1 cellular context compared by ENCODE assay signal in the genomic region with DNA sequence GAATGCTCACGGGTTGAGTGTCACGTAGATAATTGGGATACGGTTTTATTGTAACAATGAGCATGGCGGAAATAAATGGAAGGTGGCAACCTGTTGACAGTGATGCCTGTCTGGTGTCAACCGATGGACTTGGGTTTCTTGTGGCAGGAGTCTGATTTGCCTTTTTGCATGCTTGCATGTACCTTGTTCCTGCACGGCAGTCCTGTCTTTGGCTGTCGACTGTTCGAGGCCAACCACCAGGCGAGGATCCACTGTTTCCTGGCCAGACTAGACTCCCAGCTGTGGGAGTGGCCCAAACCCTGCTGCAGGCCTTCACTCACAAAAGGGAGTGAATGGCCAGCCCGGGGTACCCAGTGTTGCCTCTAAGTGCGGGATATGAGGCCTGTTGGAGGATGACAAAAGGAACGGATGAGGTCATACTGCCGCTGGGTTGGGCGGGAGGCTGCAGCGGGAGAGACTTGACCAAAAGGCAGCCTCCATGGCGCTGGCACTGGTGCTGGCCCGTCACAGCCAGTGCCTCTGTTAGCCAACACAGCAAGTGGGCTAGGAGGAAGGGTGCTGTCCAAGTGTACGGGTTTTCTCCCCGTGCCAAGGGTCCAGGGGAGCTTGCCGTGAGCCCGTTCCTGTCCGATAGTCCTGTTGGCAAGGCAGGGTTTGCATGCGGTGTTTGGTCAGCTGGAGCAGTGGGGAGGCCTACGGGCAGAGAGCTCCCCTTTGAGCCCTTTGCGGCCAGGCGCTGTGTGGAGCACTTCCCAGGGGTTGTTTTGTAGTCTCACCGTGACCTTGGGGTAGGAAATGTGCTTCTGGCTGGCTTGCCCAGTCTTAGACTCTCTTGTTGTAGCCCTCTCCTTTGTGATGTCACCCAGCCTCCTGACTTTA.
A peak's percentile ranks its signal among the peaks of the same experiment; 100 is the strongest.
TF ChIP-seq lines count a peak whose summit lies in the region.

No MANE protein-coding gene starts in this region.

TF ChIP-seq in HepG2, 621 proteins besides CTCF, POLR2A, EP300 and RAD21 (continued from another document and continues in another):
- TF ChIP-seq, protein P1, sequence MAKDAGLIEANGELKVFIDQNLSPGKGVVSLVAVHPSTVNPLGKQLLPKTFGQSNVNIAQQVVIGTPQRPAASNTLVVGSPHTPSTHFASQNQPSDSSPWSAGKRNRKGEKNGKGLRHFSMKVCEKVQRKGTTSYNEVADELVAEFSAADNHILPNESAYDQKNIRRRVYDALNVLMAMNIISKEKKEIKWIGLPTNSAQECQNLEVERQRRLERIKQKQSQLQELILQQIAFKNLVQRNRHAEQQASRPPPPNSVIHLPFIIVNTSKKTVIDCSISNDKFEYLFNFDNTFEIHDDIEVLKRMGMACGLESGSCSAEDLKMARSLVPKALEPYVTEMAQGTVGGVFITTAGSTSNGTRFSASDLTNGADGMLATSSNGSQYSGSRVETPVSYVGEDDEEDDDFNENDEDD (CRISPR knock-in tag; IDR thresholded peaks at IDR 0.05; ENCODE audit: borderline replicate concordance) = peak; percentile 30; the same call in 1 of the 2 replicates
- peak; percentile 45; the same call in 1 of the 2 replicates for TF ChIP-seq RNF2 (conservative IDR thresholded peaks at IDR 0.05; ENCODE audit: low read depth)
- TF ChIP-seq DNMT3B (CRISPR knock-in tag; conservative IDR thresholded peaks at IDR 0.05) = 0 out of 2 replicates have a peak, but pooled peaks have one; percentile 21
- TF ChIP-seq ZNF446 (CRISPR knock-in tag; IDR thresholded peaks at IDR 0.05) = peak; percentile 90
- TF ChIP-seq, protein P2, sequence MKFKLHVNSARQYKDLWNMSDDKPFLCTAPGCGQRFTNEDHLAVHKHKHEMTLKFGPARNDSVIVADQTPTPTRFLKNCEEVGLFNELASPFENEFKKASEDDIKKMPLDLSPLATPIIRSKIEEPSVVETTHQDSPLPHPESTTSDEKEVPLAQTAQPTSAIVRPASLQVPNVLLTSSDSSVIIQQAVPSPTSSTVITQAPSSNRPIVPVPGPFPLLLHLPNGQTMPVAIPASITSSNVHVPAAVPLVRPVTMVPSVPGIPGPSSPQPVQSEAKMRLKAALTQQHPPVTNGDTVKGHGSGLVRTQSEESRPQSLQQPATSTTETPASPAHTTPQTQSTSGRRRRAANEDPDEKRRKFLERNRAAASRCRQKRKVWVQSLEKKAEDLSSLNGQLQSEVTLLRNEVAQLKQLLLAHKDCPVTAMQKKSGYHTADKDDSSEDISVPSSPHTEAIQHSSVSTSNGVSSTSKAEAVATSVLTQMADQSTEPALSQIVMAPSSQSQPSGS (CRISPR knock-in tag; IDR thresholded peaks at IDR 0.05) = no peak
- TF ChIP-seq MYNN (CRISPR knock-in tag; IDR thresholded peaks at IDR 0.05; ENCODE audit: low read depth) = no peak
- TF ChIP-seq, protein P3, sequence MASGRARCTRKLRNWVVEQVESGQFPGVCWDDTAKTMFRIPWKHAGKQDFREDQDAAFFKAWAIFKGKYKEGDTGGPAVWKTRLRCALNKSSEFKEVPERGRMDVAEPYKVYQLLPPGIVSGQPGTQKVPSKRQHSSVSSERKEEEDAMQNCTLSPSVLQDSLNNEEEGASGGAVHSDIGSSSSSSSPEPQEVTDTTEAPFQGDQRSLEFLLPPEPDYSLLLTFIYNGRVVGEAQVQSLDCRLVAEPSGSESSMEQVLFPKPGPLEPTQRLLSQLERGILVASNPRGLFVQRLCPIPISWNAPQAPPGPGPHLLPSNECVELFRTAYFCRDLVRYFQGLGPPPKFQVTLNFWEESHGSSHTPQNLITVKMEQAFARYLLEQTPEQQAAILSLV (CRISPR knock-in tag; IDR thresholded peaks at IDR 0.05; ENCODE audit: borderline replicate concordance) = peak; percentile 60; the same call in 1 of the 2 replicates
- TF ChIP-seq, protein P4, sequence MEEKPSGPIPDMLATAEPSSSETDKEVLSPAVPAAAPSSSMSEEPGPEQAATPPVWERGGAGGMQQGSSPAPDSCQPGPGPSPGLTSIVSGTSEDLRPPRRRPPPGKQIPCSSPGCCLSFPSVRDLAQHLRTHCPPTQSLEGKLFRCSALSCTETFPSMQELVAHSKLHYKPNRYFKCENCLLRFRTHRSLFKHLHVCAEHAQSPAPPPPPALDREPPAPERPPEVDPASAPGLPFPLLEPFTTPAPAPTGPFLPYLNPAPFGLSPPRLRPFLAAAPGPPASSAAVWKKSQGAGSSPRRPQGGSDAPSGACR (CRISPR knock-in tag; IDR thresholded peaks at IDR 0.05) = 0 out of 2 replicates have a peak, but pooled peaks have one; percentile 9
- TF ChIP-seq KLF12 (CRISPR knock-in tag; IDR thresholded peaks at IDR 0.05; ENCODE audit: borderline replicate concordance) = 0 out of 2 replicates have a peak, but pooled peaks have one; percentile 11
- TF ChIP-seq, protein P5, sequence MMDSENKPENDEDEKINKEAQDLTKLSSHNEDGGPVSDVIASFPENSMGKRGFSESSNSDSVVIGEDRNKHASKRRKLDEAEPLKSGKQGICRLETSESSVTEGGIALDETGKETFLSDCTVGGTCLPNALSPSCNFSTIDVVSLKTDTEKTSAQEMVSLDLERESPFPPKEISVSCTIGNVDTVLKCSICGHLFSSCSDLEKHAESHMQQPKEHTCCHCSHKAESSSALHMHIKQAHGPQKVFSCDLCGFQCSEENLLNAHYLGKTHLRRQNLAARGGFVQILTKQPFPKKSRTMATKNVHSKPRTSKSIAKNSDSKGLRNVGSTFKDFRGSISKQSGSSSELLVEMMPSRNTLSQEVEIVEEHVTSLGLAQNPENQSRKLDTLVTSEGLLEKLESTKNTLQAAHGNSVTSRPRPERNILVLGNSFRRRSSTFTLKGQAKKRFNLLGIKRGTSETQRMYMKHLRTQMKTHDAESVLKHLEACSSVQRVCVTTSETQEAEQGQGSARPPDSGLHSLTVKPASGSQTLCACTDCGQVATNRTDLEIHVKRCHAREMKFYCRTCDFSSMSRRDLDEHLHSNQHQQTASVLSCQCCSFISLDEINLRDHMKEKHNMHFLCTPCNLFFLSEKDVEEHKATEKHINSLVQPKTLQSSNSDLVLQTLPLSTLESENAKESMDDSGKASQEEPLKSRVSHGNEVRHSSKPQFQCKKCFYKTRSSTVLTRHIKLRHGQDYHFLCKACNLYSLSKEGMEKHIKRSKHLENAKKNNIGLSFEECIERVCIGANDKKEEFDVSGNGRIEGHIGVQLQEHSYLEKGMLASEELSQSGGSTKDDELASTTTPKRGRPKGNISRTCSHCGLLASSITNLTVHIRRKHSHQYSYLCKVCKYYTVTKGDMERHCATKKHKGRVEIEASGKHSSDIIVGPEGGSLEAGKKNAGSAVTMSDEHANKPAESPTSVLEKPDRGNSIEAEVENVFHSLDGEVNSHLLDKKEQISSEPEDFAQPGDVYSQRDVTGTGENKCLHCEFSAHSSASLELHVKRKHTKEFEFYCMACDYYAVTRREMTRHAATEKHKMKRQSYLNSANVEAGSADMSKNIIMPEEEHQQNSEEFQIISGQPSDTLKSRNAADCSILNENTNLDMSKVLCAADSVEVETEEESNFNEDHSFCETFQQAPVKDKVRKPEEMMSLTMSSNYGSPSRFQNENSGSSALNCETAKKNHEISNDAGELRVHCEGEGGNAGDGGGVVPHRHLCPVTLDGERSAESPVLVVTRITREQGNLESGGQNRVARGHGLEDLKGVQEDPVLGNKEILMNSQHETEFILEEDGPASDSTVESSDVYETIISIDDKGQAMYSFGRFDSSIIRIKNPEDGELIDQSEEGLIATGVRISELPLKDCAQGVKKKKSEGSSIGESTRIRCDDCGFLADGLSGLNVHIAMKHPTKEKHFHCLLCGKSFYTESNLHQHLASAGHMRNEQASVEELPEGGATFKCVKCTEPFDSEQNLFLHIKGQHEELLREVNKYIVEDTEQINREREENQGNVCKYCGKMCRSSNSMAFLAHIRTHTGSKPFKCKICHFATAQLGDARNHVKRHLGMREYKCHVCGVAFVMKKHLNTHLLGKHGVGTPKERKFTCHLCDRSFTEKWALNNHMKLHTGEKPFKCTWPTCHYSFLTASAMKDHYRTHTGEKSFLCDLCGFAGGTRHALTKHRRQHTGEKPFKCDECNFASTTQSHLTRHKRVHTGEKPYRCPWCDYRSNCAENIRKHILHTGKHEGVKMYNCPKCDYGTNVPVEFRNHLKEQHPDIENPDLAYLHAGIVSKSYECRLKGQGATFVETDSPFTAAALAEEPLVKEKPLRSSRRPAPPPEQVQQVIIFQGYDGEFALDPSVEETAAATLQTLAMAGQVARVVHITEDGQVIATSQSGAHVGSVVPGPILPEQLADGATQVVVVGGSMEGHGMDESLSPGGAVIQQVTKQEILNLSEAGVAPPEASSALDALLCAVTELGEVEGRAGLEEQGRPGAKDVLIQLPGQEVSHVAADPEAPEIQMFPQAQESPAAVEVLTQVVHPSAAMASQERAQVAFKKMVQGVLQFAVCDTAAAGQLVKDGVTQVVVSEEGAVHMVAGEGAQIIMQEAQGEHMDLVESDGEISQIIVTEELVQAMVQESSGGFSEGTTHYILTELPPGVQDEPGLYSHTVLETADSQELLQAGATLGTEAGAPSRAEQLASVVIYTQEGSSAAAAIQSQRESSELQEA (CRISPR knock-in tag; IDR thresholded peaks at IDR 0.05; ENCODE audit: not compliant biosample characterization) = peak; percentile 64
- peak; percentile 37; the same call in 1 of the 2 replicates for TF ChIP-seq ZNF724P (CRISPR knock-in tag; IDR thresholded peaks at IDR 0.05; ENCODE audit: borderline replicate concordance)
- TF ChIP-seq, protein P6, sequence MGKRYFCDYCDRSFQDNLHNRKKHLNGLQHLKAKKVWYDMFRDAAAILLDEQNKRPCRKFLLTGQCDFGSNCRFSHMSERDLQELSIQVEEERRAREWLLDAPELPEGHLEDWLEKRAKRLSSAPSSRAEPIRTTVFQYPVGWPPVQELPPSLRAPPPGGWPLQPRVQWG (CRISPR knock-in tag; IDR thresholded peaks at IDR 0.05; ENCODE audit: borderline replicate concordance, low read depth) = no peak
- TF ChIP-seq ZNF335 (CRISPR knock-in tag; IDR thresholded peaks at IDR 0.05) = no peak
- TF ChIP-seq, protein P7, sequence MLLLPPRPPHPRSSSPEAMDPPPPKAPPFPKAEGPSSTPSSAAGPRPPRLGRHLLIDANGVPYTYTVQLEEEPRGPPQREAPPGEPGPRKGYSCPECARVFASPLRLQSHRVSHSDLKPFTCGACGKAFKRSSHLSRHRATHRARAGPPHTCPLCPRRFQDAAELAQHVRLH (CRISPR knock-in tag; IDR thresholded peaks at IDR 0.05; ENCODE audit: borderline replicate concordance, low read depth) = peak; percentile 4; the same call in 1 of the 2 replicates
- TF ChIP-seq, protein P8, sequence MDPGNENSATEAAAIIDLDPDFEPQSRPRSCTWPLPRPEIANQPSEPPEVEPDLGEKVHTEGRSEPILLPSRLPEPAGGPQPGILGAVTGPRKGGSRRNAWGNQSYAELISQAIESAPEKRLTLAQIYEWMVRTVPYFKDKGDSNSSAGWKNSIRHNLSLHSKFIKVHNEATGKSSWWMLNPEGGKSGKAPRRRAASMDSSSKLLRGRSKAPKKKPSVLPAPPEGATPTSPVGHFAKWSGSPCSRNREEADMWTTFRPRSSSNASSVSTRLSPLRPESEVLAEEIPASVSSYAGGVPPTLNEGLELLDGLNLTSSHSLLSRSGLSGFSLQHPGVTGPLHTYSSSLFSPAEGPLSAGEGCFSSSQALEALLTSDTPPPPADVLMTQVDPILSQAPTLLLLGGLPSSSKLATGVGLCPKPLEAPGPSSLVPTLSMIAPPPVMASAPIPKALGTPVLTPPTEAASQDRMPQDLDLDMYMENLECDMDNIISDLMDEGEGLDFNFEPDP (CRISPR knock-in tag; conservative IDR thresholded peaks at IDR 0.05) = 0 out of 2 replicates have a peak, but pooled peaks have one; percentile 70
- peak; percentile 67; the same call in 1 of the 2 replicates for TF ChIP-seq ZNF547 (CRISPR knock-in tag; IDR thresholded peaks at IDR 0.05)
- TF ChIP-seq, protein P9, sequence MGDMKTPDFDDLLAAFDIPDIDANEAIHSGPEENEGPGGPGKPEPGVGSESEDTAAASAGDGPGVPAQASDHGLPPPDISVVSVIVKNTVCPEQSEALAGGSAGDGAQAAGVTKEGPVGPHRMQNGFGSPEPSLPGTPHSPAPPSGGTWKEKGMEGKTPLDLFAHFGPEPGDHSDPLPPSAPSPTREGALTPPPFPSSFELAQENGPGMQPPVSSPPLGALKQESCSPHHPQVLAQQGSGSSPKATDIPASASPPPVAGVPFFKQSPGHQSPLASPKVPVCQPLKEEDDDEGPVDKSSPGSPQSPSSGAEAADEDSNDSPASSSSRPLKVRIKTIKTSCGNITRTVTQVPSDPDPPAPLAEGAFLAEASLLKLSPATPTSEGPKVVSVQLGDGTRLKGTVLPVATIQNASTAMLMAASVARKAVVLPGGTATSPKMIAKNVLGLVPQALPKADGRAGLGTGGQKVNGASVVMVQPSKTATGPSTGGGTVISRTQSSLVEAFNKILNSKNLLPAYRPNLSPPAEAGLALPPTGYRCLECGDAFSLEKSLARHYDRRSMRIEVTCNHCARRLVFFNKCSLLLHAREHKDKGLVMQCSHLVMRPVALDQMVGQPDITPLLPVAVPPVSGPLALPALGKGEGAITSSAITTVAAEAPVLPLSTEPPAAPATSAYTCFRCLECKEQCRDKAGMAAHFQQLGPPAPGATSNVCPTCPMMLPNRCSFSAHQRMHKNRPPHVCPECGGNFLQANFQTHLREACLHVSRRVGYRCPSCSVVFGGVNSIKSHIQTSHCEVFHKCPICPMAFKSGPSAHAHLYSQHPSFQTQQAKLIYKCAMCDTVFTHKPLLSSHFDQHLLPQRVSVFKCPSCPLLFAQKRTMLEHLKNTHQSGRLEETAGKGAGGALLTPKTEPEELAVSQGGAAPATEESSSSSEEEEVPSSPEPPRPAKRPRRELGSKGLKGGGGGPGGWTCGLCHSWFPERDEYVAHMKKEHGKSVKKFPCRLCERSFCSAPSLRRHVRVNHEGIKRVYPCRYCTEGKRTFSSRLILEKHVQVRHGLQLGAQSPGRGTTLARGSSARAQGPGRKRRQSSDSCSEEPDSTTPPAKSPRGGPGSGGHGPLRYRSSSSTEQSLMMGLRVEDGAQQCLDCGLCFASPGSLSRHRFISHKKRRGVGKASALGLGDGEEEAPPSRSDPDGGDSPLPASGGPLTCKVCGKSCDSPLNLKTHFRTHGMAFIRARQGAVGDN (CRISPR knock-in tag; IDR thresholded peaks at IDR 0.05) = peak; percentile 91
- no peak for TF ChIP-seq FOXA1 (IDR thresholded peaks at IDR 0.05)
- peak; percentile 30; the same call in 1 of the 2 replicates for TF ChIP-seq FOXA1 (CRISPR knock-in tag; IDR thresholded peaks at IDR 0.05)
- TF ChIP-seq SOX6 (IDR thresholded peaks at IDR 0.05) = no peak
- TF ChIP-seq SOX6 (CRISPR knock-in tag; IDR thresholded peaks at IDR 0.05) = peak; percentile 22; the same call in 1 of the 2 replicates
- peak; percentile 17; the same call in 1 of the 2 replicates for TF ChIP-seq SAP130 (CRISPR knock-in tag; IDR thresholded peaks at IDR 0.05; ENCODE audit: low read depth)
- TF ChIP-seq, protein P10, sequence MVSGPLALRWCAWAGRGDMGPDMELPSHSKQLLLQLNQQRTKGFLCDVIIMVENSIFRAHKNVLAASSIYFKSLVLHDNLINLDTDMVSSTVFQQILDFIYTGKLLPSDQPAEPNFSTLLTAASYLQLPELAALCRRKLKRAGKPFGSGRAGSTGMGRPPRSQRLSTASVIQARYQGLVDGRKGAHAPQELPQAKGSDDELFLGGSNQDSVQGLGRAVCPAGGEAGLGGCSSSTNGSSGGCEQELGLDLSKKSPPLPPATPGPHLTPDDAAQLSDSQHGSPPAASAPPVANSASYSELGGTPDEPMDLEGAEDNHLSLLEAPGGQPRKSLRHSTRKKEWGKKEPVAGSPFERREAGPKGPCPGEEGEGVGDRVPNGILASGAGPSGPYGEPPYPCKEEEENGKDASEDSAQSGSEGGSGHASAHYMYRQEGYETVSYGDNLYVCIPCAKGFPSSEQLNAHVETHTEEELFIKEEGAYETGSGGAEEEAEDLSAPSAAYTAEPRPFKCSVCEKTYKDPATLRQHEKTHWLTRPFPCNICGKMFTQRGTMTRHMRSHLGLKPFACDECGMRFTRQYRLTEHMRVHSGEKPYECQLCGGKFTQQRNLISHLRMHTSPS (CRISPR knock-in tag; IDR thresholded peaks at IDR 0.05; ENCODE audit: low read depth) = 0 out of 2 replicates have a peak, but pooled peaks have one; percentile 36
- TF ChIP-seq ZBTB38 (CRISPR knock-in tag; IDR thresholded peaks at IDR 0.05) = 0 out of 2 replicates have a peak, but pooled peaks have one; percentile 15
- TF ChIP-seq ZNF766 (CRISPR knock-in tag; IDR thresholded peaks at IDR 0.05; ENCODE audit: borderline replicate concordance) = no peak
- no peak for TF ChIP-seq ZNF550 (CRISPR knock-in tag; IDR thresholded peaks at IDR 0.05; ENCODE audit: borderline replicate concordance)
